In the genomic region with DNA sequence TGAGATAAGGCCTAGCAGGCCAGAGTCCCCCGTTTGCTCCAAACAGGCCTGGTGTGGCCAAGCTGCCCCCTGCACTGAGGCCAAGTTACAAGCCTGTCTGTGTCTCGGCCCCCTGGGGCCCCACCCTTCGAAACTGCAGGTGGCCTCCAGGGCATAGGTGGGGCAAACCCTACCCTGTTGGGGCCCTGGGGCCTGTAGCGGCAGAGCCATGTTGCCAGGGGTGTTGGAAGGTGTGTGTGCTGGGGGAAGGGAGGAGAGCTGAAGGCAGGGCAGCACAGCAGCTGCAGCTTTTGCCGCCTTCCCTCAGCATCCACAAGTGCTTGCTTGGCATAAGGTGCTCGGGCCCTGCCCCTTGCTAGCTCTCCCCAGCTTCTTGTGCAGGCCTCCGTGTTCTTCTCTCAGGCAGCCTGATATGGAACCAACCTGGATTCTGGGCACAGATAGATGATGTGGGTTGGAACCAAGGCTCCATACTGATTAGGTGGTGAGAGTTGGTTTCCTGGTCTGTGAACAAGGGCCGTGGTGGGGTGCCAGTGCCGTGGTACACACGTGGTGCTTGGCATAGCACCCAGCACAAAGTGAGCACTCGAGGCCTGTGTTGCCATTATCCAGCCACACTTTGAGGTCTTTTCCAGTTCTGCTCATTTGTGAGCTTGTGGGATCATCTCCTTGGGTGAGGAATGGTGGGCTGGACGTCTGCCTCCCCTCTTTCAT, we compare ENCODE assay signal across 10 cellular contexts. TPM values are rescaled to one million over a fixed set of nuclear protein-coding genes. Genes with fewer than 3 reads are reported as not detected.
DNase-seq lines count a peak whose midpoint lies in the region; FAIRE-seq and TF ChIP-seq lines count a peak whose summit lies in the region.
"Had no signal": no experiment of that assay in that cellular context is flagged by ENCODE, and none has a peak within 500 bp of the region (broad histone marks: within the 10 kb centered on the region; RNA-seq: fewer than 3 reads in every experiment).

No MANE protein-coding gene starts in this region.

- peak overlapping the region; percentile 6 for H2BK15ac ChIP-seq in neuronal stem cell (ENCODE audit: low read length)

- H3K27me3 Mint-ChIP-seq in CD4-positive, alpha-beta memory T cell = peaks cover 0 to 4% of the 10 kb centered on the region in 2 donors
- H3K27me3 Mint-ChIP-seq in chondrocyte (ENCODE audit: low read depth) = no peaks in the 10 kb centered on the region

- H3K9me3 Mint-ChIP-seq in CD4-positive, alpha-beta memory T cell = peaks cover 0 to 6% (median 0%) of the 10 kb centered on the region in 8 donors
- no peaks in the 10 kb centered on the region for H3K9me3 Mint-ChIP-seq in chondrocyte (ENCODE audit: low read depth)

- no peak overlapping the region for H3K14ac ChIP-seq in neuronal stem cell (ENCODE audit: low read length)

- CTCF ChIA-PET in CD4-positive, alpha-beta memory T cell (lab: Charles Lee; ENCODE audit: partially characterized antibody) = interaction anchor here (0.7 to 7.9 kb wide), 15 partner anchors 9 to 91 kb away, joined by 3 to 76 read pairs (median 6); a partner anchor contains a TSS

- peaks cover 92% of the 10 kb centered on the region for H3K4me1 ChIP-seq in CD4-positive, alpha-beta memory T cell (ENCODE audit: insufficient read depth, low read length)
- H3K4me1 ChIP-seq in MM.1S (ENCODE audit: low read length) (peaks cover 55% of the 10 kb centered on the region), neuronal stem cell (ENCODE audit: control insufficient read depth in 2 of 2, insufficient read depth in 1 of 2, low read depth in 1 of 2, low read length in 2 of 2) (peaks cover 0 to 3% of the 10 kb centered on the region in 2 donors), prostate gland (replicated peaks) (no peaks in the 10 kb centered on the region)

- no peak overlapping the region for H2BK12ac ChIP-seq in neuronal stem cell (ENCODE audit: low read length)

- peak; percentile 38 to 65 (median 53) for DNase-seq in CD4-positive, alpha-beta memory T cell
- DNase-seq in MM.1S (peak; percentile 67), chondrocyte (ENCODE audit: low spot score) (peak; percentile 84), neuronal stem cell (ENCODE audit: low spot score) (no peak), prostate gland (ENCODE audit: low spot score) (no peak), LoVo (ENCODE audit: low spot score) (no peak), HTR-8/SVneo (ENCODE audit: insufficient read length, low spot score) (no peak), activated gamma-delta T cell (lab: John Stamatoyannopoulos, UW) (no peak)
- DNase-seq: NCI-H1930 had no signal

- peaks cover 44 to 94% (median 72%) of the 10 kb centered on the region in 4 donors for H3K4me1 Mint-ChIP-seq in CD4-positive, alpha-beta memory T cell
- H3K4me1 Mint-ChIP-seq in chondrocyte (ENCODE audit: low read depth) = peaks cover 30% of the 10 kb centered on the region

- H3K79me1 ChIP-seq in neuronal stem cell (ENCODE audit: low read depth, low read length) = no peaks in the 10 kb centered on the region

- no peak overlapping the region for H3K4ac ChIP-seq in neuronal stem cell (ENCODE audit: low read length)

- no peak overlapping the region for H3K18ac ChIP-seq in neuronal stem cell (ENCODE audit: low read length)

- no peak overlapping the region for H4K91ac ChIP-seq in neuronal stem cell (ENCODE audit: low read depth, low read length, poor library complexity)

- peak overlapping the region; percentile 10 for H3K23ac ChIP-seq in neuronal stem cell (ENCODE audit: low read depth, low read length, poor library complexity)

- H3K79me2 ChIP-seq in MM.1S (ENCODE audit: low read length) = peaks cover 17% of the 10 kb centered on the region

- TF ChIP-seq POLR2A in prostate gland (IDR thresholded peaks at IDR 0.05) = no peak

- H3K36me3 ChIP-seq in CD4-positive, alpha-beta memory T cell (ENCODE audit: insufficient read depth, low read length) = peaks cover 4% of the 10 kb centered on the region
- H3K36me3 ChIP-seq in MM.1S (replicated peaks; ENCODE audit: insufficient read depth, low read length) = no peaks in the 10 kb centered on the region; the same call in 1 of the 2 replicates
- H3K36me3 ChIP-seq in neuronal stem cell (replicated peaks in 1 of 2; ENCODE audit: control insufficient read depth in 2 of 2, insufficient read depth in 2 of 2, low read length in 2 of 2) = no peaks in the 10 kb centered on the region
- no peaks in the 10 kb centered on the region for H3K36me3 ChIP-seq in prostate gland

- H3F3A ChIP-seq in MM.1S (ENCODE audit: insufficient read depth, low read length) = peaks cover 50% of the 10 kb centered on the region

- no peak overlapping the region for H3K4me3 ChIP-seq in CD4-positive, alpha-beta memory T cell (ENCODE audit: low read length in 2 of 2)
- H3K4me3 ChIP-seq in MM.1S (ENCODE audit: low read length) = no peak overlapping the region
- H3K4me3 ChIP-seq in neuronal stem cell (ENCODE audit: low read length in 2 of 2) = no peak overlapping the region
- H3K4me3 ChIP-seq in prostate gland = no peak overlapping the region

- TF ChIP-seq CTCF in MM.1S (IDR thresholded peaks at IDR 0.05; ENCODE audit: low read length) (no peak), chondrocyte (IDR thresholded peaks at IDR 0.05) (no peak), prostate gland (IDR thresholded peaks at IDR 0.05) (no peak)

- H3K9me3 ChIP-seq in CD4-positive, alpha-beta memory T cell (ENCODE audit: control insufficient read depth in 1 of 2, low read length in 2 of 2) = no peaks in the 10 kb centered on the region
- H3K9me3 ChIP-seq in MM.1S (replicated peaks; ENCODE audit: insufficient read depth, low read length) (no peaks in the 10 kb centered on the region), neuronal stem cell (replicated peaks in 1 of 2; ENCODE audit: control insufficient read depth in 2 of 2, insufficient read depth in 1 of 2, low read depth in 1 of 2, low read length in 2 of 2) (no peaks in the 10 kb centered on the region), prostate gland (no peaks in the 10 kb centered on the region)

- H3K4me3 Mint-ChIP-seq in CD4-positive, alpha-beta memory T cell = peak overlapping the region in 3 of 8 donors; percentile 0 to 45 (median 34)
- no peak overlapping the region for H3K4me3 Mint-ChIP-seq in chondrocyte (ENCODE audit: unreplicated experiment)

- peak overlapping the region; percentile 21 for H2BK120ac ChIP-seq in neuronal stem cell (ENCODE audit: low read depth, low read length)

- H3K27me3 ChIP-seq in CD4-positive, alpha-beta memory T cell (ENCODE audit: insufficient read depth, low read length) = no peaks in the 10 kb centered on the region
- H3K27me3 ChIP-seq in MM.1S (replicated peaks; ENCODE audit: insufficient read depth, low read length) = no peaks in the 10 kb centered on the region
- no peaks in the 10 kb centered on the region for H3K27me3 ChIP-seq in neuronal stem cell (ENCODE audit: control insufficient read depth in 3 of 3, insufficient read depth in 3 of 3, low read depth in 1 of 3, low read length in 3 of 3)
- no peaks in the 10 kb centered on the region for H3K27me3 ChIP-seq in prostate gland (replicated peaks; ENCODE audit: insufficient read depth)

- peaks cover 4 to 54% of the 10 kb centered on the region in 2 donors for H3K36me3 Mint-ChIP-seq in CD4-positive, alpha-beta memory T cell
- H3K36me3 Mint-ChIP-seq in chondrocyte (ENCODE audit: low read depth) = no peaks in the 10 kb centered on the region

- no peak overlapping the region for H4K8ac ChIP-seq in neuronal stem cell (ENCODE audit: low read depth, low read length)

- H3K9me2 ChIP-seq in MM.1S (replicated peaks; ENCODE audit: insufficient read depth, low read length) = no peaks in the 10 kb centered on the region

- H2AK5ac ChIP-seq in neuronal stem cell (ENCODE audit: low read depth, low read length) = peak overlapping the region; percentile 72

- no peak overlapping the region for H2BK5ac ChIP-seq in neuronal stem cell (ENCODE audit: low read length)

- POLR2A ChIA-PET in CD4-positive, alpha-beta memory T cell (lab: Charles Lee; ENCODE audit: partially characterized antibody) = interaction anchor here (1.0 to 35.0 kb wide), 15 partner anchors 4 to 92 kb away, joined by 3 to 1580 read pairs (median 33); a partner anchor contains a TSS

- intact Hi-C loops in CD4-positive, alpha-beta memory T cell (cut with micrococcal nuclease) = no loop called here
- intact Hi-C loops in prostate gland (cut with DNase I) = no loop called here

- H3K4me2 ChIP-seq in MM.1S (ENCODE audit: low read depth, low read length) (0 out of 2 replicates have a peak overlapping the region, but pooled peaks have one; percentile 1), neuronal stem cell (ENCODE audit: insufficient read depth, low read length, poor library complexity, severe bottlenecking) (no peak overlapping the region)

- no peak for FAIRE-seq in HTR-8/SVneo (lab: Jason Lieb, UNC)
- FAIRE-seq: G401.6 had no signal

- peak overlapping the region; percentile 7; the same call in 1 of the 2 replicates for H3K9ac ChIP-seq in MM.1S (ENCODE audit: low read length)
- no peak overlapping the region for H3K9ac ChIP-seq in neuronal stem cell (ENCODE audit: low read depth, low read length, poor library complexity)

- no CpG with 5 or more reads among the region's 12 CpGs for WGBS in neuronal stem cell (ENCODE audit: extremely low coverage in 2 of 2, insufficient read length in 2 of 2, insufficient replicate concordance in 1 of 2), 2 donors
- 79% methylated on average over 12 of the region's 12 CpGs for WGBS in prostate gland

- no peaks in the 10 kb centered on the region for H4K20me1 ChIP-seq in MM.1S (ENCODE audit: insufficient read depth, low read length)

- peak overlapping the region; percentile 86 to 97 (median 90) for H3K27ac Mint-ChIP-seq in CD4-positive, alpha-beta memory T cell
- H3K27ac Mint-ChIP-seq in chondrocyte (ENCODE audit: unreplicated experiment) = peak overlapping the region; percentile 77

- H3K27ac ChIP-seq in CD4-positive, alpha-beta memory T cell (ENCODE audit: low read depth, low read length) = peak overlapping the region; percentile 37
- peak overlapping the region; percentile 60; the same call in 1 of the 2 replicates for H3K27ac ChIP-seq in MM.1S (ENCODE audit: low read length)
- H3K27ac ChIP-seq in neuronal stem cell (replicated peaks; ENCODE audit: low read length) = no peak overlapping the region
- no peak overlapping the region for H3K27ac ChIP-seq in prostate gland

- H2AFZ ChIP-seq in MM.1S (ENCODE audit: low read length) = no peak overlapping the region
- H2AFZ ChIP-seq in neuronal stem cell (ENCODE audit: low read length) = no peak overlapping the region

RNA-seq across cellular contexts. Expression of a gene that starts 12.6 kb away (rescaled TPM):
- total RNA-seq in CD4-positive, alpha-beta memory T cell = 100 to 1,000 TPM; 192 to 202 TPM
- 100 to 1,000 TPM; 192 to 237 TPM for polyA plus RNA-seq in CD4-positive, alpha-beta memory T cell
- total RNA-seq in chondrocyte (10.8 to 17.8 TPM (median 16.3 TPM) in 3 replicates), prostate gland (10 to 100 TPM; 42.2 to 47.0 TPM)
- polyA plus RNA-seq in neuronal stem cell (2013, experiment 1 of 2) = 1.4 TPM
- 1.5 TPM for polyA plus RNA-seq in neuronal stem cell (2013, experiment 2 of 2)

Comparison
In these comparisons a context has a peak if more than half of its experiments do, and no peak if none do; other contexts are left out.
1. DNase-seq: peak in CD4-positive, alpha-beta memory T cell (5 of 5), MM.1S (single experiment) and chondrocyte (single experiment); none in neuronal stem cell (single experiment), prostate gland (single experiment), LoVo (single experiment), HTR-8/SVneo (single experiment) and activated gamma-delta T cell (single experiment).
2. H3K27ac ChIP-seq: peak in CD4-positive, alpha-beta memory T cell (single experiment) and MM.1S (single experiment); none in neuronal stem cell (single experiment) and prostate gland (0 of 2).
3. RNA of a gene that starts 12.6 kb away (total RNA-seq): 192 to 202 TPM in CD4-positive, alpha-beta memory T cell; 42.2 to 47.0 TPM in prostate gland and 10.8 to 17.8 TPM in chondrocyte; every median in the first group is over 4 times any median in the second.